In the genomic region with DNA sequence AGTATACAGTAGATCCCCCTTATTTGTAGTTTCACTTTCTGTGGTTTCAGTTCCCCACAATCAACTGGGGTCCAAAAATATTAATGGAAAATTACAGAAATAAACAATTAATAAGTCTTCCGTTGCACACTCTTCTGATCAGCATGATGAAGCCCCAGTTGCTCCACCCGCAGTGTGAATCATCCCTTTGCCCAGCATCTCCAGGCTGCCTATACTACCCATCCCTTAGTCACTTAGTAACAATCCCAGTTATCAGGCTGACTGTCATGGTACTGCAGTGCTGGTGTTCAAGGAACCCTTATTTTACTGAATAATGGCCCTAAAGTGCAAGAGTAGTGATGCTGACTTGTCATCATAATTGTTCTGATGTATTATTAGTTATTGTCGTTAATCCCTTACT, we compare ENCODE assay signal across 16 cellular contexts. TPM values are rescaled to one million over a fixed set of nuclear protein-coding genes. Genes with fewer than 3 reads are reported as not detected.
A peak's percentile ranks its signal among the peaks of the same experiment; 100 is the strongest.
DNase-seq lines count a peak whose midpoint lies in the region; FAIRE-seq and TF ChIP-seq lines count a peak whose summit lies in the region.
"Had no signal": no experiment of that assay in that cellular context is flagged by ENCODE, and none has a peak within 500 bp of the region (broad histone marks: within the 10 kb centered on the region; RNA-seq: fewer than 3 reads in every experiment).

No MANE protein-coding gene starts in this region.

- no peak overlapping the region for H2AFZ ChIP-seq in keratinocyte (ENCODE audit: control insufficient read depth, low read length)

- TF ChIP-seq CTCF in keratinocyte (optimal IDR thresholded peaks at IDR 0.05 in 1 of 3, IDR thresholded peaks at IDR 0.05 in 1 of 3, conservative IDR thresholded peaks at IDR 0.05 in 1 of 3; ENCODE audit: extremely low read depth in 1 of 3, insufficient read depth in 2 of 3, low read length in 3 of 3), result no peak

- no peaks in the 10 kb centered on the region for H3K79me2 ChIP-seq in keratinocyte (ENCODE audit: control insufficient read depth, insufficient read depth, low read length)

- no peak overlapping the region for H3K4me3 ChIP-seq in keratinocyte (ENCODE audit: control insufficient read depth in 2 of 3, extremely low read depth in 1 of 3, insufficient read depth in 2 of 3, low read depth in 1 of 3, low read length in 3 of 3)
- H3K4me3 ChIP-seq: body of pancreas had no signal

- dilution Hi-C loops in keratinocyte (cut with MboI; ENCODE audit: extremely low pct_ligation_motif_present, low sequenced_read_pairs), result no loop called here

- H3K9me3 ChIP-seq in keratinocyte (ENCODE audit: control insufficient read depth, low read depth, low read length), result no peaks in the 10 kb centered on the region
- H3K9me3 ChIP-seq: body of pancreas had no signal

- H3K27me3 ChIP-seq in keratinocyte (ENCODE audit: control insufficient read depth, extremely low read depth, insufficient read depth, low read length), result no peaks in the 10 kb centered on the region
- H3K27me3 ChIP-seq: body of pancreas had no signal

- peak; percentile 40 for DNase-seq in Ammon's horn (ENCODE audit: low spot score)
- DNase-seq in M059J (ENCODE audit: low read depth), result peak; percentile 81
- peak; percentile 36 for DNase-seq in astrocyte of the hippocampus (ENCODE audit: low read depth, low spot score)
- no peak for DNase-seq in keratinocyte (ENCODE audit: low read depth, low spot score)
- no peak for DNase-seq in activated naive CD4-positive, alpha-beta T cell treated with Interleukin-2 at 50 U/mL for 16 hours
- DNase-seq in retina, result no peak
- DNase-seq in NCI-H524 (lab: John Stamatoyannopoulos, UW), result no peak
- DNase-seq in NCI-H510A treated with DMSO at 0.1 percent for 48 hours (lab: John Stamatoyannopoulos, UW), result no peak
- DNase-seq: body of pancreas; C1 segment of cervical spinal cord; DND-41; Karpas-422; kidney; NCI-H187 treated with DMSO at 0.1 percent for 48 hours; stimulated activated naive CD8-positive, alpha-beta T cell treated with anti-CD3 and anti-CD28 coated beads, Interleukin-15, amount 100 ng/mL, for 72 hours had no signal

- H3K4me2 ChIP-seq in keratinocyte (ENCODE audit: control insufficient read depth, extremely low read depth, insufficient read depth, low read depth, low read length), result no peak overlapping the region

- H3K36me3 ChIP-seq in keratinocyte (ENCODE audit: control insufficient read depth in 2 of 2, extremely low read depth in 1 of 2, insufficient read depth in 2 of 2, low read length in 2 of 2), result no peaks in the 10 kb centered on the region

- no peak overlapping the region for H3K27ac ChIP-seq in keratinocyte (ENCODE audit: control insufficient read depth, insufficient read depth, low read length)
- H3K27ac ChIP-seq: body of pancreas had no signal

- H3K9ac ChIP-seq in keratinocyte (ENCODE audit: control insufficient read depth, extremely low read depth, insufficient read depth, low read length), result no peak overlapping the region

- H3K9me1 ChIP-seq in keratinocyte (ENCODE audit: control insufficient read depth, extremely low read depth, insufficient read depth, low read length), result no peaks in the 10 kb centered on the region

- peaks cover 20% of the 10 kb centered on the region for H3K4me1 ChIP-seq in keratinocyte (ENCODE audit: control insufficient read depth, extremely low read depth, insufficient read depth, low read length)
- H3K4me1 ChIP-seq: body of pancreas had no signal

- FAIRE-seq in keratinocyte (lab: Jason Lieb, UNC), result peak; percentile 91
- FAIRE-seq: GM12892, kidney had no signal

- H4K20me1 ChIP-seq in keratinocyte (ENCODE audit: control insufficient read depth, extremely low read depth, insufficient read depth, low read length), result no peaks in the 10 kb centered on the region

RNA-seq across cellular contexts. Expression of gene SHC3, which starts 28.9 kb away (rescaled TPM):
- total RNA-seq in M059J (2014; rRNA removed; shearing (Covaris generic)), result 1.2 and 3.2 TPM in 2 replicates
- polyA plus RNA-seq in keratinocyte, result 0.01 to 0.04 TPM (median 0.03 TPM) in 3 replicates
- 0.17 TPM for polyA plus RNA-seq in keratinocyte (2011; ENCODE audit: low read depth)
- 0.02 and 0.03 TPM in 2 replicates for polyA plus RNA-seq in keratinocyte (2011; cell fraction: cytosol; rRNA removed)
- 0.18 and 0.60 TPM in 2 replicates for polyA plus RNA-seq in keratinocyte (2011; cell fraction: nucleus; rRNA removed)
- 0.07 and 0.08 TPM in 2 replicates for polyA plus RNA-seq in keratinocyte (2012; ENCODE audit: low replicate concordance)
- 0.03 to 0.10 TPM (median 0.07 TPM) in 3 replicates for polyA minus RNA-seq in keratinocyte
- polyA minus RNA-seq in keratinocyte (2011; cell fraction: cytosol; rRNA and poly(A)+ RNA removed), result not detected
- polyA minus RNA-seq in keratinocyte (2011; cell fraction: nucleus; rRNA and poly(A)+ RNA removed), result 0.08 and 0.32 TPM in 2 replicates

Comparison
In these comparisons a context has a peak if more than half of its experiments do, and no peak if none do; other contexts are left out.
1. DNase-seq: peak in Ammon's horn (single experiment), M059J (single experiment) and astrocyte of the hippocampus (single experiment); none in keratinocyte (single experiment), activated naive CD4-positive, alpha-beta T cell treated with Interleukin-2 at 50 U/mL for 16 hours (single experiment), retina (single experiment), NCI-H524 (0 of 2) and NCI-H510A treated with DMSO at 0.1 percent for 48 hours (single experiment).